In genomic region chr18:76971149-76971548, GRCh38 we compare ENCODE assay signal across 21 cellular contexts.
"Had no signal": no experiment of that assay in that cellular context is flagged by ENCODE, and none has a peak within 500 bp of the region (broad histone marks: within the 10 kb centered on the region; RNA-seq: fewer than 3 reads in every experiment).

No MANE protein-coding gene starts in this region.

- H3K4me1 Mint-ChIP-seq: activated CD8-positive, alpha-beta memory T cell treated with anti-CD3 and anti-CD28 coated beads, Interleukin-2, amount 10 ng/mL, durations not matched to agents 7 days and 5 days; activated naive CD4-positive, alpha-beta T cell treated with anti-CD3 and anti-CD28 coated beads, Interleukin-2, amount 10 ng/mL, durations not matched to agents 7 days and 5 days had no signal

- H3K4me3 Mint-ChIP-seq: activated CD4-positive, alpha-beta memory T cell treated with anti-CD3 and anti-CD28 coated beads for 36 hours; activated CD8-positive, alpha-beta memory T cell treated with anti-CD3 and anti-CD28 coated beads, Interleukin-2, amount 10 ng/mL, durations not matched to agents 7 days and 5 days; activated naive CD4-positive, alpha-beta T cell treated with anti-CD3 and anti-CD28 coated beads, Interleukin-2, amount 10 ng/mL, durations not matched to agents 7 days and 5 days; activated naive CD8-positive, alpha-beta T cell treated with anti-CD3 and anti-CD28 coated beads, Interleukin-2, amount 50 U/mL, for 24 hours; neural progenitor cell; T-helper 1 cell treated with Interleukin-12 subunit alpha and Interleukin-12 subunit beta and Interleukin-4 antibody, amounts not matched to agents 30 μg/mL and 1 μg/mL, for 36 hours had no signal

- H2AFZ ChIP-seq: neural progenitor cell had no signal

- H3K9me3 ChIP-seq: colonic mucosa, prostate gland, right atrium auricular region, stomach, vagina had no signal

- H3K27me3 Mint-ChIP-seq: activated CD4-positive, alpha-beta memory T cell treated with anti-CD3 and anti-CD28 coated beads for 36 hours; activated CD8-positive, alpha-beta memory T cell treated with anti-CD3 and anti-CD28 coated beads, Interleukin-2, amount 10 ng/mL, durations not matched to agents 7 days and 5 days; activated naive CD4-positive, alpha-beta T cell treated with anti-CD3 and anti-CD28 coated beads, Interleukin-2, amount 10 ng/mL, durations not matched to agents 7 days and 5 days; activated naive CD8-positive, alpha-beta T cell treated with anti-CD3 and anti-CD28 coated beads, Interleukin-2, amount 50 U/mL, for 24 hours had no signal

- ATAC-seq: activated CD8-positive, alpha-beta memory T cell treated with anti-CD3 and anti-CD28 coated beads, Interleukin-2, amount 10 ng/mL, durations not matched to agents 7 days and 5 days; activated naive CD8-positive, alpha-beta T cell treated with anti-CD3 and anti-CD28 coated beads, Interleukin-2, amount 50 U/mL, for 24 hours had no signal

- H3K4me3 ChIP-seq: colonic mucosa, lung, neural progenitor cell, prostate gland, right atrium auricular region, stomach, vagina had no signal

- H3K27ac Mint-ChIP-seq: activated CD4-positive, alpha-beta memory T cell treated with anti-CD3 and anti-CD28 coated beads for 36 hours; activated CD8-positive, alpha-beta memory T cell treated with anti-CD3 and anti-CD28 coated beads, Interleukin-2, amount 10 ng/mL, durations not matched to agents 7 days and 5 days; activated naive CD4-positive, alpha-beta T cell treated with anti-CD3 and anti-CD28 coated beads, Interleukin-2, amount 10 ng/mL, durations not matched to agents 7 days and 5 days; activated naive CD8-positive, alpha-beta T cell treated with anti-CD3 and anti-CD28 coated beads, Interleukin-2, amount 50 U/mL, for 24 hours; neural progenitor cell; T-helper 1 cell treated with Interleukin-12 subunit alpha and Interleukin-12 subunit beta and Interleukin-4 antibody, amounts not matched to agents 30 μg/mL and 1 μg/mL, for 36 hours had no signal

- H3K9ac ChIP-seq: neural progenitor cell had no signal

- H3K27ac ChIP-seq: brain microvascular endothelial cell, colonic mucosa, neural progenitor cell, prostate gland, right atrium auricular region, stomach, vagina, VCaP had no signal

- H3K9me3 Mint-ChIP-seq: activated CD4-positive, alpha-beta memory T cell treated with anti-CD3 and anti-CD28 coated beads for 36 hours; activated naive CD4-positive, alpha-beta T cell treated with anti-CD3 and anti-CD28 coated beads, Interleukin-2, amount 10 ng/mL, durations not matched to agents 7 days and 5 days; activated naive CD8-positive, alpha-beta T cell treated with anti-CD3 and anti-CD28 coated beads, Interleukin-2, amount 50 U/mL, for 24 hours; neural progenitor cell; T-helper 1 cell treated with Interleukin-12 subunit alpha and Interleukin-12 subunit beta and Interleukin-4 antibody, amounts not matched to agents 30 μg/mL and 1 μg/mL, for 36 hours had no signal

- DNase-seq: activated CD4-positive, alpha-beta memory T cell treated with anti-CD3 and anti-CD28 coated beads for 36 hours; activated CD8-positive, alpha-beta memory T cell treated with anti-CD3 and anti-CD28 coated beads, Interleukin-2, amount 10 ng/mL, durations not matched to agents 7 days and 5 days; activated naive CD4-positive, alpha-beta T cell treated with anti-CD3 and anti-CD28 coated beads, Interleukin-2, amount 10 ng/mL, durations not matched to agents 7 days and 5 days; activated naive CD8-positive, alpha-beta T cell treated with anti-CD3 and anti-CD28 coated beads, Interleukin-2, amount 50 U/mL, for 24 hours; activated T-cell treated with anti-CD3 and anti-CD28 coated beads, Interleukin-2, amount 50 U/mL, for 1 hour; brain microvascular endothelial cell; central memory CD4-positive, alpha-beta T cell; colonic mucosa; erythroblast; foreskin melanocyte; hypothalamus; stimulated activated CD4-positive, alpha-beta T cell treated with anti-CD3 and anti-CD28 coated beads, Interleukin-2, amount 100 ng/mL, for 24 hours; stomach; trophoblast cell had no signal

- H3K27me3 ChIP-seq: brain microvascular endothelial cell, colonic mucosa, neural progenitor cell, right atrium auricular region, stomach, vagina had no signal

- H3K4me1 ChIP-seq: colonic mucosa, prostate gland, right atrium auricular region, vagina had no signal

- H3K4me2 ChIP-seq: neural progenitor cell had no signal

- H3K36me3 ChIP-seq: brain microvascular endothelial cell, colonic mucosa, neural progenitor cell, prostate gland had no signal
